Comparison of ENCODE assay signal across 10 cellular contexts in the genomic region with DNA sequence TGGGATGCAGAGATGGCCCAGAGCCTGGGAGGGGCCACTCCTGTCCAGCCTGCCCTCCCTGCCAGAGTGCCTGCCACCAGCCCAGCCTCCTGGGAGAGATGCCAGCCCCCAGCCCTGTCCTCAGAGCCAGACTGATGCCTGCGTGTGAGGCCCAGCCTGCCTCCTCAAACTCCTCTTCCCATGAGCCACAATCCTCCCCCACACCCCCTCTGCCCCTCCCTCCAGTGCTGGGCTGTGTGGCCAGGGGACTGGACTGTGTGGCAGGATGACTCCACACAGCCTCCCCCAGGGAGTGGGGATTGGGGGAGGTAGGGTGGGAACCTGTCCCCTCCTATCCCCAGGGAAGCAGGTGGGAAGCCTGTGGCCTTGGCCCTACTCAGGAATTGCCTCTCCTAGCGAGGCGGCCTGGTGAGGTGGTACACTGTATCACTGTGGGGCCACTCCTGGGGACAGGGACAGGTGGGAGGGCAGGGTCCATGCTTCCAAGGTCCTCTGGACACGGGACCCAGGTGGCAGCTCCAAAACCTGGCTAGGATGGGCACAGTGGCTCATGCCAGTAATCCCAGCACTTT. TPM values are rescaled to one million over a fixed set of nuclear protein-coding genes. Genes with fewer than 3 reads are reported as not detected.
DNase-seq lines count a peak whose midpoint lies in the region; ATAC-seq and TF ChIP-seq lines count a peak whose summit lies in the region.
"Had no signal": no experiment of that assay in that cellular context is flagged by ENCODE, and none has a peak within 500 bp of the region (broad histone marks: within the 10 kb centered on the region; RNA-seq: fewer than 3 reads in every experiment).

No MANE protein-coding gene starts in this region.

- no peak for TF ChIP-seq POLR2A in tibial nerve (IDR thresholded peaks at IDR 0.05)

- peaks cover 4% of the 10 kb centered on the region for H3K27me3 Mint-ChIP-seq in activated CD4-positive, alpha-beta T cell treated with anti-CD3 and anti-CD28 coated beads, Interleukin-2, amount 10 ng/mL, durations not matched to agents 24 days and 14 days
- peaks cover 4% of the 10 kb centered on the region for H3K27me3 Mint-ChIP-seq in T-helper 2 cell treated with Interferon-gamma antibody and Interleukin-4, amounts not matched to agents 5 μg/mL and 100 μg/mL, for 36 hours (ENCODE audit: low read depth)

- H3K27me3 ChIP-seq in right cardiac atrium (ENCODE audit: control insufficient read depth, insufficient read depth) = no peaks in the 10 kb centered on the region
- no peaks in the 10 kb centered on the region for H3K27me3 ChIP-seq in tibial nerve

- H3K27ac ChIP-seq in right cardiac atrium (ENCODE audit: low read length) (no peak overlapping the region), tibial nerve (peak overlapping the region in 3 of 4 donors; percentile 67 to 81 (median 73))

- H3K9me3 Mint-ChIP-seq in activated CD4-positive, alpha-beta T cell treated with anti-CD3 and anti-CD28 coated beads, Interleukin-2, amount 10 ng/mL, durations not matched to agents 24 days and 14 days = peaks cover 7% of the 10 kb centered on the region
- peaks cover 6% of the 10 kb centered on the region for H3K9me3 Mint-ChIP-seq in T-helper 2 cell treated with Interferon-gamma antibody and Interleukin-4, amounts not matched to agents 5 μg/mL and 100 μg/mL, for 36 hours

- H3K4me3 ChIP-seq in right cardiac atrium (ENCODE audit: low read length) = no peak overlapping the region
- no peak overlapping the region for H3K4me3 ChIP-seq in tibial nerve

- DNase-seq in activated CD4-positive, alpha-beta T cell treated with anti-CD3 and anti-CD28 coated beads, Interleukin-2, amount 10 ng/mL, durations not matched to agents 24 days and 14 days = no peak
- DNase-seq in activated CD4-positive, alpha-beta T cell treated with anti-CD3 and anti-CD28 coated beads, Interleukin-2, amount 50 U/mL, for 4 hours = no peak
- DNase-seq in activated CD8-positive, alpha-beta memory T cell treated with anti-CD3 and anti-CD28 coated beads, Interleukin-2, amount 50 U/mL, for 48 hours = peak; percentile 51
- DNase-seq in right cardiac atrium = peak; percentile 64 to 93 (median 88)
- peak in 1 of 2 donors; percentile 12 for DNase-seq in tibial nerve (ENCODE audit: low spot score in 2 of 2)
- no peak for DNase-seq in cerebellum (ENCODE audit: low spot score)
- DNase-seq in T-helper 2 cell treated with Interferon-gamma antibody and Interleukin-4, amounts not matched to agents 5 μg/mL and 100 μg/mL, for 36 hours (ENCODE audit: low spot score) = no peak
- DNase-seq: NCI-H1694 treated with DMSO at 0.1 percent for 48 hours, retina had no signal

- H3K36me3 Mint-ChIP-seq in activated CD4-positive, alpha-beta T cell treated with anti-CD3 and anti-CD28 coated beads, Interleukin-2, amount 10 ng/mL, durations not matched to agents 24 days and 14 days (ENCODE audit: low read depth) = peaks cover 3% of the 10 kb centered on the region
- H3K36me3 Mint-ChIP-seq in T-helper 2 cell treated with Interferon-gamma antibody and Interleukin-4, amounts not matched to agents 5 μg/mL and 100 μg/mL, for 36 hours (ENCODE audit: low read depth) = no peaks in the 10 kb centered on the region

- H3K9me3 ChIP-seq in right cardiac atrium (ENCODE audit: control insufficient read depth, low read length) = no peaks in the 10 kb centered on the region
- H3K9me3 ChIP-seq in tibial nerve = peaks cover 0 to 5% (median 0%) of the 10 kb centered on the region in 4 donors

- intact Hi-C loops in activated CD4-positive, alpha-beta T cell treated with anti-CD3 and anti-CD28 coated beads, Interleukin-2, amount 10 ng/mL, durations not matched to agents 24 days and 14 days (cut with micrococcal nuclease) = no loop called here
- intact Hi-C loops in right cardiac atrium (cut with DNase I) = no loop called here

- peak overlapping the region; percentile 93 for H3K27ac Mint-ChIP-seq in activated CD4-positive, alpha-beta T cell treated with anti-CD3 and anti-CD28 coated beads, Interleukin-2, amount 10 ng/mL, durations not matched to agents 24 days and 14 days
- H3K27ac Mint-ChIP-seq in T-helper 2 cell treated with Interferon-gamma antibody and Interleukin-4, amounts not matched to agents 5 μg/mL and 100 μg/mL, for 36 hours = no peak overlapping the region

- no peak for TF ChIP-seq EP300 in tibial nerve (IDR thresholded peaks at IDR 0.05)

- peaks cover 33% of the 10 kb centered on the region for H3K4me1 Mint-ChIP-seq in activated CD4-positive, alpha-beta T cell treated with anti-CD3 and anti-CD28 coated beads, Interleukin-2, amount 10 ng/mL, durations not matched to agents 24 days and 14 days
- peaks cover 22% of the 10 kb centered on the region for H3K4me1 Mint-ChIP-seq in T-helper 2 cell treated with Interferon-gamma antibody and Interleukin-4, amounts not matched to agents 5 μg/mL and 100 μg/mL, for 36 hours (ENCODE audit: low read depth)

- H3K4me3 Mint-ChIP-seq in activated CD4-positive, alpha-beta T cell treated with anti-CD3 and anti-CD28 coated beads, Interleukin-2, amount 10 ng/mL, durations not matched to agents 24 days and 14 days = no peak overlapping the region
- no peak overlapping the region for H3K4me3 Mint-ChIP-seq in T-helper 2 cell treated with Interferon-gamma antibody and Interleukin-4, amounts not matched to agents 5 μg/mL and 100 μg/mL, for 36 hours

- no peaks in the 10 kb centered on the region for H3K36me3 ChIP-seq in tibial nerve

- H3K4me1 ChIP-seq in right cardiac atrium (ENCODE audit: control insufficient read depth, insufficient read depth, low read length) = peaks cover 7% of the 10 kb centered on the region
- peaks cover 0 to 58% (median 34%) of the 10 kb centered on the region in 4 donors for H3K4me1 ChIP-seq in tibial nerve

- peak; percentile 34 to 54 for ATAC-seq in right cardiac atrium
- ATAC-seq in GM19455 (IDR thresholded peaks at IDR 0.05; ENCODE audit: unreplicated experiment) = no peak

- whole genome bisulfite sequencing in right cardiac atrium = 69% methylated on average over 4 of the region's 4 CpGs
- 93 to 97% methylated on average over 3 of the region's 4 CpGs for WGBS in tibial nerve, 2 donors

- no peak for TF ChIP-seq CTCF in tibial nerve (IDR thresholded peaks at IDR 0.05)

RNA-seq across cellular contexts. Expression of a gene that starts 4.3 kb away (rescaled TPM):
- total RNA-seq in activated CD4-positive, alpha-beta T cell treated with anti-CD3 and anti-CD28 coated beads, Interleukin-2, amount 10 ng/mL, durations not matched to agents 24 days and 14 days = 83.9 and 88.5 TPM in 2 replicates
- total RNA-seq in right cardiac atrium (10 to 100 TPM; 20.5 to 28.8 (median 26.3) TPM), tibial nerve (100 to 1,000 TPM in 1 of 4 donors, 10 to 100 TPM in 3; 70.5 to 161 (median 77.8) TPM), cerebellum (31.2 TPM)
- 21.7 TPM for polyA plus RNA-seq in right cardiac atrium

RNA-seq across cellular contexts. Expression of a gene that starts 32.5 kb away (rescaled TPM):
- 98.7 and 99.6 TPM in 2 replicates for total RNA-seq in activated CD4-positive, alpha-beta T cell treated with anti-CD3 and anti-CD28 coated beads, Interleukin-2, amount 10 ng/mL, durations not matched to agents 24 days and 14 days
- total RNA-seq in right cardiac atrium (10 to 100 TPM; 20.2 to 28.0 (median 24.6) TPM), tibial nerve (100 to 1,000 TPM in 1 of 4 donors, 10 to 100 TPM in 3; 78.3 to 110 (median 89.3) TPM), cerebellum (6.8 TPM)
- polyA plus RNA-seq in right cardiac atrium = 24.9 TPM

RNA-seq across cellular contexts. Expression of a gene that starts 55.0 kb away (rescaled TPM):
- 187 and 198 TPM in 2 replicates for total RNA-seq in activated CD4-positive, alpha-beta T cell treated with anti-CD3 and anti-CD28 coated beads, Interleukin-2, amount 10 ng/mL, durations not matched to agents 24 days and 14 days
- total RNA-seq in right cardiac atrium (100 to 1,000 TPM; 215 to 256 (median 236) TPM), tibial nerve (100 to 1,000 TPM; 270 to 449 (median 327) TPM), cerebellum (201 TPM)
- 207 TPM for polyA plus RNA-seq in right cardiac atrium

Comparison
In these comparisons a context has a peak if more than half of its experiments do, and no peak if none do; other contexts are left out.
1. DNase-seq: peak in activated CD8-positive, alpha-beta memory T cell treated with anti-CD3 and anti-CD28 coated beads, Interleukin-2, amount 50 U/mL, for 48 hours (single experiment) and right cardiac atrium (3 of 3); none in activated CD4-positive, alpha-beta T cell treated with anti-CD3 and anti-CD28 coated beads, Interleukin-2, amount 10 ng/mL, durations not matched to agents 24 days and 14 days (single experiment), activated CD4-positive, alpha-beta T cell treated with anti-CD3 and anti-CD28 coated beads, Interleukin-2, amount 50 U/mL, for 4 hours (0 of 2), cerebellum (single experiment) and T-helper 2 cell treated with Interferon-gamma antibody and Interleukin-4, amounts not matched to agents 5 μg/mL and 100 μg/mL, for 36 hours (single experiment).